ENCODE assay signal across 28 cellular contexts in the genomic region with DNA sequence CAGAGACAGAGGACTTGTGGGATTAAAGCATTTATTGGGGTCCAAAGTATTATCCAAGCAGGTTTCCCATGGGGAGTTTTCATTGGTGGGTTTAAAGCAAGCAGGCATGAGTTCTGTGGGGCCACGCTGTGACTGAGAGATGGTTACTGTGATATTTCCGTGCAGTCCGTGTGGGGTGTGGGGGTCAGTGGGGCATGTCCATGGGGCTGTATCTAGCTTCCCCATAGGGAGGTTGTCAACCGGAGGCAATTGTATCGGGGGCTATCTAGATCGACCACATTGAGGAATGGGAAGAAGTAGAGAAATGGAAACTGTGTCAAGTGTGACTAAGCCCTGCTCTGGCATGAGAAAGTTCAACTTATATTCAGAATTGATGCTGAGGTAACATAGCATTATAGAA.
"Had no signal": no experiment of that assay in that cellular context is flagged by ENCODE, and none has a peak within 500 bp of the region (broad histone marks: within the 10 kb centered on the region; RNA-seq: fewer than 3 reads in every experiment).

No MANE protein-coding gene starts in this region.

- H3K36me3 Mint-ChIP-seq: activated CD4-positive, alpha-beta memory T cell treated with anti-CD3 and anti-CD28 coated beads for 36 hours had no signal

- H3K27me3 Mint-ChIP-seq: activated B cell treated with CpG ODN at 0.5 μM for 24 hours; activated CD4-positive, alpha-beta memory T cell treated with anti-CD3 and anti-CD28 coated beads for 36 hours had no signal

- H3K4me1 Mint-ChIP-seq: activated B cell treated with CpG ODN at 0.5 μM for 24 hours had no signal

- H3K9me3 Mint-ChIP-seq: activated B cell treated with CpG ODN at 0.5 μM for 24 hours; activated CD4-positive, alpha-beta memory T cell treated with anti-CD3 and anti-CD28 coated beads for 36 hours; activated naive CD4-positive, alpha-beta T cell treated with anti-CD3 and anti-CD28 coated beads for 36 hours; activated naive CD4-positive, alpha-beta T cell treated with anti-CD3 and anti-CD28 coated beads, Interleukin-2, amount 50 U/mL, for 72 hours; activated T-cell treated with anti-CD3 and anti-CD28 coated beads, Interleukin-2, amount 50 U/mL, for 4 hours; activated T-helper 1 cell treated with anti-CD3 and anti-CD28 coated beads, Interleukin-12 subunit alpha, Interleukin-12 subunit beta, Interleukin-2, Interleukin-4 antibody, amounts not matched to agents 30 ng/mL and 10 ng/mL and 1 ng/mL, durations not matched to agents 14 hours and 24 hours and 36 hours had no signal

- H3K27ac Mint-ChIP-seq: activated B cell treated with CpG ODN at 0.5 μM for 24 hours; activated CD4-positive, alpha-beta memory T cell treated with anti-CD3 and anti-CD28 coated beads for 36 hours; activated naive CD4-positive, alpha-beta T cell treated with anti-CD3 and anti-CD28 coated beads for 36 hours; activated naive CD4-positive, alpha-beta T cell treated with anti-CD3 and anti-CD28 coated beads, Interleukin-2, amount 50 U/mL, for 72 hours; activated T-helper 1 cell treated with anti-CD3 and anti-CD28 coated beads, Interleukin-12 subunit alpha, Interleukin-12 subunit beta, Interleukin-2, Interleukin-4 antibody, amounts not matched to agents 30 ng/mL and 10 ng/mL and 1 ng/mL, durations not matched to agents 14 hours and 24 hours and 36 hours had no signal

- DNase-seq: activated B cell treated with CpG ODN at 0.5 μM for 24 hours; activated CD4-positive, alpha-beta memory T cell treated with anti-CD3 and anti-CD28 coated beads for 36 hours; activated CD4-positive, alpha-beta T cell treated with anti-CD3 and anti-CD28 coated beads for 4 hours; activated CD4-positive, alpha-beta T cell treated with anti-CD3 and anti-CD28 coated beads, Interleukin-2, amount 50 U/mL, for 1 hour; activated CD4-positive, CD25-positive, alpha-beta regulatory T cell treated with anti-CD3 and anti-CD28 coated beads, Interleukin-2, amount 50 U/mL, for 72 hours; activated CD8-positive, alpha-beta memory T cell treated with anti-CD3 and anti-CD28 coated beads, Interleukin-2, amount 50 U/mL, for 4 hours; activated gamma-delta T cell treated with Interleukin-2 at 50 U/mL for 16 hours; activated naive CD4-positive, alpha-beta T cell treated with anti-CD3 and anti-CD28 coated beads for 36 hours; activated T-cell treated with anti-CD3 and anti-CD28 coated beads for 4 hours; activated T-cell treated with anti-CD3 and anti-CD28 coated beads, Interleukin-2, amount 50 U/mL, for 4 hours; adrenal gland; body of pancreas; NCI-H1105; NCI-H1417 treated with DMSO at 0.1 percent for 48 hours; NCI-H187 treated with DMSO at 0.1 percent for 48 hours; NCI-H2081 treated with DMSO at 0.1 percent for 48 hours; NCI-H226; NCI-H446 treated with DMSO at 0.1 percent for 48 hours; NCI-H526; NCI-H748 treated with DMSO at 0.1 percent for 48 hours; NK-92 treated with Interleukin-12 subunit alpha and Interleukin-12 subunit beta, amount 100 ng/mL, for 24 hours; Right ventricle myocardium superior; SW 1271; T-helper 1 cell; T-helper 2 cell; T-helper 9 cell had no signal

- H3K4me3 Mint-ChIP-seq: activated B cell treated with CpG ODN at 0.5 μM for 24 hours; activated CD4-positive, alpha-beta memory T cell treated with anti-CD3 and anti-CD28 coated beads for 36 hours; activated naive CD4-positive, alpha-beta T cell treated with anti-CD3 and anti-CD28 coated beads for 36 hours; activated T-cell treated with anti-CD3 and anti-CD28 coated beads, Interleukin-2, amount 50 U/mL, for 4 hours; activated T-helper 1 cell treated with anti-CD3 and anti-CD28 coated beads, Interleukin-12 subunit alpha, Interleukin-12 subunit beta, Interleukin-2, Interleukin-4 antibody, amounts not matched to agents 30 ng/mL and 10 ng/mL and 1 ng/mL, durations not matched to agents 14 hours and 24 hours and 36 hours had no signal
